Comparison of ENCODE assay signal across 11 cellular contexts in the genomic region with DNA sequence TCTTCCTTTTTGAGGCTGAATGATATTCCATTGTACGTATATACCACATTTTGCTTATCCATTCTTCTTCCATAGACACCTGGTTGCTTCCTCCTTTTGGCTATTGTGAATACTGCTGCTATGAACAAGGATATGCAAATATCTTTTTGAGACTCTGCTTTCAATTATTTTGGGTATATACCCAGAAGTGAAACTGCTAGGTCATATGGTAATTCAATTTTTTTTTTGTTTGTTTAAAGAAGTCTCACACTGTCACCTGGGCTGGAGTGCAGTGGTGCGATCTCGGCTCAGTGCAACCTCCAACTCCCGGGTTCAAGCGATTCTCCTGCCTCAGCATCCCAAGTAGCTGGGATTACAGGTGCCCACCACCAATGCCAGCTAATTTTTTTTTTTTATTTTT.
DNase-seq lines count a peak whose midpoint lies in the region; ATAC-seq and TF ChIP-seq lines count a peak whose summit lies in the region.
"Had no signal": no experiment of that assay in that cellular context is flagged by ENCODE, and none has a peak within 500 bp of the region (broad histone marks: within the 10 kb centered on the region; RNA-seq: fewer than 3 reads in every experiment).

No MANE protein-coding gene starts in this region.

- peaks cover 23% of the 10 kb centered on the region for H3K4me1 Mint-ChIP-seq in activated B cell treated with CpG ODN at 0.5 μM for 24 hours
- H3K4me1 Mint-ChIP-seq in activated T-cell treated with anti-CD3 and anti-CD28 coated beads, Interleukin-2, amount 50 U/mL, for 72 hours (ENCODE audit: low read depth) = no peaks in the 10 kb centered on the region

- peak overlapping the region; percentile 17 for H3K4me3 Mint-ChIP-seq in activated B cell treated with CpG ODN at 0.5 μM for 24 hours
- no peak overlapping the region for H3K4me3 Mint-ChIP-seq in activated T-cell treated with anti-CD3 and anti-CD28 coated beads, Interleukin-2, amount 50 U/mL, for 72 hours

- ATAC-seq in GM18499 (IDR thresholded peaks at IDR 0.05; ENCODE audit: insufficient read depth, unreplicated experiment) = peak; percentile 100
- ATAC-seq in GM21360 (IDR thresholded peaks at IDR 0.05; ENCODE audit: unreplicated experiment) = peak; percentile 96
- ATAC-seq in HG03060 (IDR thresholded peaks at IDR 0.05; ENCODE audit: low read depth, unreplicated experiment) = peak; percentile 99
- ATAC-seq in activated B cell treated with CpG ODN at 0.5 μM for 24 hours (ENCODE audit: low read depth) = peak; percentile 95
- ATAC-seq in esophagus mucosa = no peak
- ATAC-seq in activated T-cell treated with anti-CD3 and anti-CD28 coated beads, Interleukin-2, amount 50 U/mL, for 72 hours (replicated peaks in 1 of 2) = no peak
- ATAC-seq: left lung, Panc1 had no signal

- DNase-seq in activated B cell treated with CpG ODN at 0.5 μM for 24 hours (no peak), erythroblast (lab: John Stamatoyannopoulos, UW) (no peak), G401 (ENCODE audit: low spot score) (no peak)
- no peak for DNase-seq in activated T-cell treated with anti-CD3 and anti-CD28 coated beads, Interleukin-2, amount 50 U/mL, for 72 hours
- DNase-seq: activated CD4-positive, alpha-beta T cell treated with anti-CD3 and anti-CD28 coated beads for 4 hours; left lung had no signal

- intact Hi-C loops in activated B cell treated with CpG ODN at 0.5 μM for 24 hours (cut with micrococcal nuclease) = loop anchor here (1.0 to 10.0 kb wide), 7 partner anchors 19 to 486 kb away; a partner anchor contains a TSS

- peaks cover 25% of the 10 kb centered on the region for H3K36me3 Mint-ChIP-seq in activated B cell treated with CpG ODN at 0.5 μM for 24 hours (ENCODE audit: low read depth)
- H3K36me3 Mint-ChIP-seq in activated T-cell treated with anti-CD3 and anti-CD28 coated beads, Interleukin-2, amount 50 U/mL, for 72 hours (ENCODE audit: insufficient read depth in 2 of 2) = peaks cover 1 to 2% of the 10 kb centered on the region in 2 donors

- H3K9me3 Mint-ChIP-seq in activated B cell treated with CpG ODN at 0.5 μM for 24 hours = no peaks in the 10 kb centered on the region
- no peaks in the 10 kb centered on the region for H3K9me3 Mint-ChIP-seq in activated T-cell treated with anti-CD3 and anti-CD28 coated beads, Interleukin-2, amount 50 U/mL, for 72 hours

- no peak for TF ChIP-seq POLR2A in erythroblast (IDR thresholded peaks at IDR 0.05; ENCODE audit: low read length)

- POLR2A ChIA-PET in activated B cell treated with CpG ODN at 0.5 μM for 24 hours (lab: Charles Lee) = no interaction called here

- CTCF ChIA-PET in activated B cell treated with CpG ODN at 0.5 μM for 24 hours (lab: Charles Lee) = no interaction called here

- peak overlapping the region; percentile 38 for H3K27ac Mint-ChIP-seq in activated B cell treated with CpG ODN at 0.5 μM for 24 hours
- H3K27ac Mint-ChIP-seq in activated T-cell treated with anti-CD3 and anti-CD28 coated beads, Interleukin-2, amount 50 U/mL, for 72 hours = no peak overlapping the region

- H3K27me3 Mint-ChIP-seq in activated B cell treated with CpG ODN at 0.5 μM for 24 hours = no peaks in the 10 kb centered on the region
- H3K27me3 Mint-ChIP-seq in activated T-cell treated with anti-CD3 and anti-CD28 coated beads, Interleukin-2, amount 50 U/mL, for 72 hours (ENCODE audit: low read depth) = no peaks in the 10 kb centered on the region

- in situ Hi-C loops in G401 (cut with HindIII; ENCODE audit: low sequenced_read_pairs) = no loop called here

- no peak for TF ChIP-seq CTCF in activated B cell treated with CpG ODN at 0.5 μM for 24 hours (IDR thresholded peaks at IDR 0.05)

Comparison
In these comparisons a context has a peak if more than half of its experiments do, and no peak if none do; other contexts are left out.
1. ATAC-seq: peak in GM18499 (single experiment), GM21360 (single experiment), HG03060 (single experiment) and activated B cell treated with CpG ODN at 0.5 μM for 24 hours (single experiment); none in esophagus mucosa (single experiment) and activated T-cell treated with anti-CD3 and anti-CD28 coated beads, Interleukin-2, amount 50 U/mL, for 72 hours (0 of 2).